Comparison of ENCODE assay signal across 9 cellular contexts in genomic region chr7:76281706-76282343, GRCh38. TPM values are rescaled to one million over a fixed set of nuclear protein-coding genes. Genes with fewer than 3 reads are reported as not detected.
DNase-seq lines count a peak whose midpoint lies in the region; ATAC-seq and TF ChIP-seq lines count a peak whose summit lies in the region.
"Had no signal": no experiment of that assay in that cellular context is flagged by ENCODE, and none has a peak within 500 bp of the region (broad histone marks: within the 10 kb centered on the region; RNA-seq: fewer than 3 reads in every experiment).

No MANE protein-coding gene starts in this region.

- H3K36me3 Mint-ChIP-seq in nephron progenitor cell (ENCODE audit: low read depth): no peaks in the 10 kb centered on the region

- H4K20me1 ChIP-seq in PC-3 (ENCODE audit: low read length): no peaks in the 10 kb centered on the region

- CTCF ChIA-PET in PC-3 (lab: Charles Lee): interaction anchor here (1.0 kb wide), 1 partner anchor 32 kb away, joined by 3 read pairs; no protein-coding TSS in a partner anchor

- no peaks in the 10 kb centered on the region for H3K79me2 ChIP-seq in PC-3 (ENCODE audit: low read length)

- no peaks in the 10 kb centered on the region for H3K4me1 ChIP-seq in PC-3 (ENCODE audit: insufficient read depth, low read length)

- H2AFZ ChIP-seq in PC-3 (ENCODE audit: low read length): no peak overlapping the region

- ATAC-seq in PC-3 (no peak), HG02970 (IDR thresholded peaks at IDR 0.05; ENCODE audit: low FRiP score, unreplicated experiment) (no peak), GM18861 (IDR thresholded peaks at IDR 0.05; ENCODE audit: unreplicated experiment) (no peak)

- no peak overlapping the region for H3K27ac Mint-ChIP-seq in nephron progenitor cell

- H3K4me2 ChIP-seq in PC-3 (ENCODE audit: low read length): peak overlapping the region; percentile 70

- H3K4me3 ChIP-seq in AG10803 (ENCODE audit: low read length) (peak overlapping the region; percentile 45), PC-3 (ENCODE audit: low read length) (peak overlapping the region; percentile 55; the same call in 1 of the 2 replicates)

- TF ChIP-seq CTCF in AG10803 (conservative IDR thresholded peaks at IDR 0.05; ENCODE audit: low read length): no peak
- TF ChIP-seq CTCF in PC-3 (conservative IDR thresholded peaks at IDR 0.05; ENCODE audit: low read depth, low read length): no peak
- no peak for TF ChIP-seq CTCF in nephron progenitor cell (IDR thresholded peaks at IDR 0.05)

- H3K27ac ChIP-seq in PC-3 (ENCODE audit: low read length): no peak overlapping the region

- H3K9me3 ChIP-seq in PC-3 (ENCODE audit: low read length): no peaks in the 10 kb centered on the region
- H3K9me3 ChIP-seq: thyroid gland had no signal

- peaks cover 18% of the 10 kb centered on the region for H3K4me1 Mint-ChIP-seq in nephron progenitor cell

- no TSS peak for BruUV-seq in PC-3 (replicated peaks; lab: Mats Ljungman, UMichigan)

- peaks cover 93% of the 10 kb centered on the region for H3K27me3 Mint-ChIP-seq in nephron progenitor cell (ENCODE audit: low read depth, poor library complexity)

- H3K9ac ChIP-seq in PC-3 (ENCODE audit: low read length): no peak overlapping the region

- no peaks in the 10 kb centered on the region for H3K9me2 ChIP-seq in PC-3 (replicated peaks; ENCODE audit: low read length)

- H3F3A ChIP-seq in PC-3 (ENCODE audit: low read length, unreplicated experiment): no peaks in the 10 kb centered on the region

- intact Hi-C loops in PC-3 (cut with micrococcal nuclease): no loop called here

- no peaks in the 10 kb centered on the region for H3K9me3 Mint-ChIP-seq in nephron progenitor cell

- no peaks in the 10 kb centered on the region for H3K36me3 ChIP-seq in PC-3 (ENCODE audit: low read depth, low read length)
- H3K36me3 ChIP-seq: thyroid gland had no signal

- H3K4me3 Mint-ChIP-seq in nephron progenitor cell: peak overlapping the region; percentile 81

- DNase-seq in AG10803 (ENCODE audit: low read depth): no peak
- no peak for DNase-seq in PC-3
- peak; percentile 55 for DNase-seq in ecto neural progenitor cell (ENCODE audit: low spot score)
- DNase-seq in nephron progenitor cell: no peak
- DNase-seq in ureter (ENCODE audit: low spot score): no peak
- no peak for DNase-seq in NCI-H748 treated with DMSO at 0.1 percent for 48 hours (lab: John Stamatoyannopoulos, UW)
- DNase-seq: thyroid gland had no signal

- POLR2A ChIA-PET in PC-3 (lab: Charles Lee; ENCODE audit: unreplicated experiment): no interaction called here

- H3K27me3 ChIP-seq in PC-3 (ENCODE audit: low read length): peaks cover 14% of the 10 kb centered on the region
- H3K27me3 ChIP-seq: thyroid gland had no signal

RNA-seq across cellular contexts. Expression of gene HSPB1, which starts 20.6 kb away (rescaled TPM):
- total RNA-seq in PC-3 (2014; rRNA removed) (166 and 189 TPM in 2 replicates), ureter (1,074 TPM)
